In genomic region chr16:51399908-51400670, GRCh38 we compare ENCODE assay signal across 32 cellular contexts.
"Had no signal": no experiment of that assay in that cellular context is flagged by ENCODE, and none has a peak within 500 bp of the region (broad histone marks: within the 10 kb centered on the region; RNA-seq: fewer than 3 reads in every experiment).

No MANE protein-coding gene starts in this region.

- H3K27ac ChIP-seq: dorsolateral prefrontal cortex, foreskin keratinocyte, gastroesophageal sphincter, heart left ventricle, hepatocyte, left lung, lower lobe of right lung, ovary, psoas muscle, suprapubic skin, transverse colon, upper lobe of right lung, uterus had no signal

- H3K4me3 Mint-ChIP-seq: memory B cell; mesothelial cell of epicardium; naive B cell; nephron progenitor cell; stimulated activated naive CD8-positive, alpha-beta T cell treated with anti-CD3 and anti-CD28 coated beads, Interleukin-15, amount 100 ng/mL, for 72 hours had no signal

- H3K4me2 ChIP-seq: hepatocyte had no signal

- H3K27ac Mint-ChIP-seq: memory B cell; mesothelial cell of epicardium; naive B cell; nephron progenitor cell; stimulated activated naive CD8-positive, alpha-beta T cell treated with anti-CD3 and anti-CD28 coated beads, Interleukin-15, amount 100 ng/mL, for 72 hours had no signal

- ATAC-seq: foreskin keratinocyte; gastroesophageal sphincter; heart left ventricle; left cardiac atrium; left lung; lower lobe of right lung; mucosa of descending colon; psoas muscle; right cardiac atrium; stimulated activated naive CD8-positive, alpha-beta T cell treated with anti-CD3 and anti-CD28 coated beads, Interleukin-15, amount 100 ng/mL, for 72 hours; upper lobe of right lung had no signal

- H3K36me3 ChIP-seq: gastroesophageal sphincter, heart left ventricle, left lung, lower lobe of right lung, ovary, suprapubic skin, transverse colon, upper lobe of right lung, uterus had no signal

- H3K36me3 Mint-ChIP-seq: memory B cell, mesothelial cell of epicardium, naive B cell had no signal

- H3K4me3 ChIP-seq: dorsolateral prefrontal cortex, gastroesophageal sphincter, heart left ventricle, hepatocyte, left lung, lower lobe of right lung, mucosa of descending colon, ovary, psoas muscle, suprapubic skin, transverse colon, upper lobe of right lung, uterus had no signal

- H3K27me3 Mint-ChIP-seq: memory B cell; stimulated activated naive CD8-positive, alpha-beta T cell treated with anti-CD3 and anti-CD28 coated beads, Interleukin-15, amount 100 ng/mL, for 72 hours had no signal

- FAIRE-seq: colon, islet of Langerhans, small intestine had no signal

- H2AFZ ChIP-seq: hepatocyte had no signal

- H3K27me3 ChIP-seq: gastroesophageal sphincter, hepatocyte, left lung, ovary, suprapubic skin, transverse colon, upper lobe of right lung, uterus had no signal

- H3K79me2 ChIP-seq: hepatocyte had no signal

- H3K4me1 Mint-ChIP-seq: memory B cell; mesothelial cell of epicardium; naive B cell; nephron progenitor cell; stimulated activated naive CD8-positive, alpha-beta T cell treated with anti-CD3 and anti-CD28 coated beads, Interleukin-15, amount 100 ng/mL, for 72 hours had no signal

- DNase-seq: cerebellar nuclear complex; dorsolateral prefrontal cortex; effector CD4-positive, alpha-beta T cell; foreskin keratinocyte; heart left ventricle; left cardiac atrium; left lung; lower lobe of right lung; mucosa of descending colon; naive B cell; nephron progenitor cell; nucleus accumbens; ovary; posterior cingulate gyrus; psoas muscle; right cardiac atrium; stimulated activated CD4-positive, alpha-beta T cell treated with anti-CD3 and anti-CD28 coated beads, Interleukin-15, amount 100 ng/mL, for 24 hours; stimulated activated CD4-positive, alpha-beta T cell treated with anti-CD3 and anti-CD28 coated beads, Interleukin-2, amount 100 ng/mL, for 48 hours; stimulated activated CD8-positive, alpha-beta memory T cell treated with anti-CD3 and anti-CD28 coated beads, Interleukin-4, amount 100 ng/mL, for 48 hours; stimulated activated naive CD4-positive, alpha-beta T cell; stimulated activated naive CD8-positive, alpha-beta T cell treated with anti-CD3 and anti-CD28 coated beads, Interleukin-15, amount 100 ng/mL, for 72 hours; transverse colon; upper lobe of right lung; uterus had no signal

- H3K4me1 ChIP-seq: foreskin keratinocyte, gastroesophageal sphincter, heart left ventricle, left lung, lower lobe of right lung, psoas muscle, suprapubic skin, transverse colon, upper lobe of right lung, uterus had no signal

- H3K9me3 ChIP-seq: lower lobe of right lung, mucosa of descending colon, ovary, psoas muscle, suprapubic skin, transverse colon, upper lobe of right lung, uterus had no signal
